ENCODE assay signal across 8 cellular contexts in genomic region chr12:50400638-50401382, GRCh38. TPM values are rescaled to one million over a fixed set of nuclear protein-coding genes. Genes with fewer than 3 reads are reported as not detected.
DNase-seq lines count a peak whose midpoint lies in the region; ATAC-seq and TF ChIP-seq lines count a peak whose summit lies in the region.

Gene LARP4, plus strand, starts transcription at chr12:50400885. Its CDS starts 126 bp downstream, at chr12:50401011.

- TF ChIP-seq CTCF in GM12875 (IDR thresholded peaks at IDR 0.05; ENCODE audit: borderline replicate concordance, insufficient read depth, low read depth, low read length) (no peak), adrenal gland (IDR thresholded peaks at IDR 0.05) (no peak), heart left ventricle (IDR thresholded peaks at IDR 0.05) (no peak), type B pancreatic cell (conservative IDR thresholded peaks at IDR 0.05) (no peak)

- H3K36me3 ChIP-seq in adrenal gland (replicated peaks in 1 of 2): no peaks in the 10 kb centered on the region
- H3K36me3 ChIP-seq in heart left ventricle: no peaks in the 10 kb centered on the region

- peak within 1 kb of the TSS; percentile 82 to 97 (median 91) for H3K27ac ChIP-seq in adrenal gland
- H3K27ac ChIP-seq in heart left ventricle: peak within 1 kb of the TSS; percentile 83 to 96 (median 91)

- H3K4me1 ChIP-seq in adrenal gland (replicated peaks in 1 of 2) (peaks cover 12 to 30% of the 10 kb centered on the region in 2 donors), heart left ventricle (peaks cover 0 to 29% (median 18%) of the 10 kb centered on the region in 12 donors)

- no peaks in the 10 kb centered on the region for H3K27me3 Mint-ChIP-seq in type B pancreatic cell

- intact Hi-C loops in adrenal gland (cut with DNase I) (no loop called here), heart left ventricle (cut with DNase I) (loop anchor here in 1 of 10 donors (10.0 kb wide), 1 partner anchor 326 kb away; no protein-coding TSS in a partner anchor)

- H3K4me1 Mint-ChIP-seq in type B pancreatic cell (ENCODE audit: unreplicated experiment): peaks cover 15% of the 10 kb centered on the region

- H3K27me3 ChIP-seq in adrenal gland: no peaks in the 10 kb centered on the region
- no peaks in the 10 kb centered on the region for H3K27me3 ChIP-seq in heart left ventricle

- ATAC-seq in HG02840 (IDR thresholded peaks at IDR 0.05; ENCODE audit: low FRiP score, unreplicated experiment) (peak; percentile 95), heart left ventricle (peak; percentile 96 to 99 (median 98))

- TF ChIP-seq POLR2A in adrenal gland (IDR thresholded peaks at IDR 0.05) (peak; percentile 93 to 96), heart left ventricle (IDR thresholded peaks at IDR 0.05) (peak in 1 of 2 donors; percentile 86)

- 0 to 1% (median 0%) methylated on average over 19 to 43 of the region's 43 CpGs for WGBS in adrenal gland, 4 donors
- 0 to 1% (median 0%) methylated on average over 42 to 43 of the region's 43 CpGs for WGBS in heart left ventricle, 4 donors

- H3K4me3 Mint-ChIP-seq in type B pancreatic cell: peak within 1 kb of the TSS; percentile 99

- H3K9me3 Mint-ChIP-seq in type B pancreatic cell: no peaks in the 10 kb centered on the region

- H3K27ac Mint-ChIP-seq in type B pancreatic cell: peak within 1 kb of the TSS; percentile 96

- H3K4me3 ChIP-seq in GM12875 (ENCODE audit: low read depth, low read length): peak within 1 kb of the TSS; percentile 91
- H3K4me3 ChIP-seq in adrenal gland: peak within 1 kb of the TSS; percentile 38 to 100 (median 74)
- H3K4me3 ChIP-seq in heart left ventricle: peak within 1 kb of the TSS; percentile 49 to 96 (median 84)

- DNase-seq in NCI-H146 (lab: John Stamatoyannopoulos, UW) (peak; percentile 98), T-helper 1 cell (peak; percentile 75 to 95 (median 87)), adrenal gland (peak; percentile 93 to 97 (median 95)), heart left ventricle (peak; percentile 93 to 95 (median 94)), pons (ENCODE audit: low spot score) (peak; percentile 96), type B pancreatic cell (ENCODE audit: extremely low spot score, unreplicated experiment) (peak; percentile 95)

- no peaks in the 10 kb centered on the region for H3K36me3 Mint-ChIP-seq in type B pancreatic cell

- H3K9me3 ChIP-seq in adrenal gland (replicated peaks in 1 of 3) (no peaks in the 10 kb centered on the region), heart left ventricle (no peaks in the 10 kb centered on the region)

RNA-seq across cellular contexts. Expression of gene LARP4, which starts in this region (rescaled TPM):
- total RNA-seq in adrenal gland: 100 to 1,000 TPM in 1 of 8 donors, 10 to 100 TPM in 7; 34.4 to 111 (median 57.1) TPM
- polyA plus RNA-seq in adrenal gland: 10 to 100 TPM in 2 of 3 donors, 1 to 10 TPM in 1; 9.4 to 88.3 (median 10.8) TPM
- 10 to 100 TPM; 38.0 to 77.1 (median 51.6) TPM for total RNA-seq in heart left ventricle
- 10 to 100 TPM; 10.3 to 19.4 TPM for polyA plus RNA-seq in heart left ventricle
- total RNA-seq in type B pancreatic cell (ENCODE audit: low replicate concordance): 50.5 and 55.3 TPM in 2 replicates

Comparison
In these comparisons a context has a peak if more than half of its experiments do, and no peak if none do; other contexts are left out.
1. Peak in every context shown above with its lines: DNase-seq, ATAC-seq, H3K4me3 ChIP-seq and H3K27ac ChIP-seq.